18 cellular contexts compared by ENCODE assay signal in genomic region chr9:135015565-135015964, GRCh38.
DNase-seq lines count a peak whose midpoint lies in the region; ATAC-seq and TF ChIP-seq lines count a peak whose summit lies in the region.
"Had no signal": no experiment of that assay in that cellular context is flagged by ENCODE, and none has a peak within 500 bp of the region (broad histone marks: within the 10 kb centered on the region; RNA-seq: fewer than 3 reads in every experiment).

No MANE protein-coding gene starts in this region.

- H3K27ac ChIP-seq in RWPE2 (ENCODE audit: poor library complexity, severe bottlenecking) (no peak overlapping the region), neural progenitor cell (no peak overlapping the region)

- no peaks in the 10 kb centered on the region for H3K79me2 ChIP-seq in neural progenitor cell (ENCODE audit: low read depth)

- no peaks in the 10 kb centered on the region for H3K27me3 ChIP-seq in RWPE2 (ENCODE audit: insufficient read depth, poor library complexity, severe bottlenecking)
- no peaks in the 10 kb centered on the region for H3K27me3 ChIP-seq in neural progenitor cell
- H3K27me3 ChIP-seq: BE2C had no signal

- H3F3A ChIP-seq in neural progenitor cell (ENCODE audit: low read depth) = no peaks in the 10 kb centered on the region

- H3K36me3 ChIP-seq in RWPE2 (ENCODE audit: low read depth) (no peaks in the 10 kb centered on the region), neural progenitor cell (no peaks in the 10 kb centered on the region)
- H3K36me3 ChIP-seq: BE2C had no signal

- no peak overlapping the region for H3K4me3 ChIP-seq in RWPE2 (ENCODE audit: severe bottlenecking)
- H3K4me3 ChIP-seq in neural progenitor cell = no peak overlapping the region
- H3K4me3 ChIP-seq: GM23338, K562 had no signal

- no peak overlapping the region for H3K4me2 ChIP-seq in neural progenitor cell
- H3K4me2 ChIP-seq: GM23338 had no signal

- no peak overlapping the region for H3K9ac ChIP-seq in neural progenitor cell

- H3K4me3 Mint-ChIP-seq in glutamatergic neuron (ENCODE audit: unreplicated experiment) = no peak overlapping the region
- no peak overlapping the region for H3K4me3 Mint-ChIP-seq in neural progenitor cell
- no peak overlapping the region for H3K4me3 Mint-ChIP-seq in type B pancreatic cell
- H3K4me3 Mint-ChIP-seq: CD14-positive monocyte; CD4-positive, alpha-beta memory T cell; GM23338; HFFc6 had no signal

- peaks cover 5% of the 10 kb centered on the region for H3K36me3 Mint-ChIP-seq in glutamatergic neuron (ENCODE audit: unreplicated experiment)
- no peaks in the 10 kb centered on the region for H3K36me3 Mint-ChIP-seq in neural progenitor cell
- no peaks in the 10 kb centered on the region for H3K36me3 Mint-ChIP-seq in type B pancreatic cell
- H3K36me3 Mint-ChIP-seq: CD14-positive monocyte; CD4-positive, alpha-beta memory T cell had no signal

- H3K27me3 Mint-ChIP-seq in glutamatergic neuron (ENCODE audit: unreplicated experiment) (peaks cover 10% of the 10 kb centered on the region), neural progenitor cell (ENCODE audit: insufficient read depth, low read depth) (peaks cover 19% of the 10 kb centered on the region), type B pancreatic cell (peaks cover 13% of the 10 kb centered on the region)

- peak overlapping the region; percentile 26 for H3K27ac Mint-ChIP-seq in glutamatergic neuron (ENCODE audit: unreplicated experiment)
- H3K27ac Mint-ChIP-seq in neural progenitor cell = peak overlapping the region; percentile 92
- H3K27ac Mint-ChIP-seq in type B pancreatic cell = peak overlapping the region; percentile 52
- H3K27ac Mint-ChIP-seq: CD4-positive, alpha-beta memory T cell; GM23338; HFFc6 had no signal

- H3K9me3 ChIP-seq in RWPE2 (ENCODE audit: severe bottlenecking) = no peaks in the 10 kb centered on the region
- H3K9me3 ChIP-seq in neural progenitor cell (ENCODE audit: low read depth) = no peaks in the 10 kb centered on the region
- H3K9me3 ChIP-seq: BE2C had no signal

- no peak overlapping the region for H2AFZ ChIP-seq in neural progenitor cell (replicated peaks)
- H2AFZ ChIP-seq: GM23338 had no signal

- DNase-seq in RWPE2 (ENCODE audit: low spot score) (peak; percentile 10), glutamatergic neuron (no peak), neural progenitor cell (ENCODE audit: low spot score) (no peak), type B pancreatic cell (ENCODE audit: extremely low spot score, unreplicated experiment) (no peak)
- no peak for DNase-seq in activated CD8-positive, alpha-beta memory T cell treated with anti-CD3 and anti-CD28 coated beads, Interleukin-2, amount 50 U/mL, for 48 hours
- DNase-seq: ACHN; BE2C; CD4-positive, alpha-beta memory T cell; DMS153; GDM1; HFFc6; IMR-90 had no signal

- peaks cover 2% of the 10 kb centered on the region for H3K4me1 Mint-ChIP-seq in glutamatergic neuron (ENCODE audit: low read depth, unreplicated experiment)
- no peaks in the 10 kb centered on the region for H3K4me1 Mint-ChIP-seq in neural progenitor cell
- peaks cover 12% of the 10 kb centered on the region for H3K4me1 Mint-ChIP-seq in type B pancreatic cell (ENCODE audit: unreplicated experiment)
- H3K4me1 Mint-ChIP-seq: CD14-positive monocyte; CD4-positive, alpha-beta memory T cell had no signal

- H4K20me1 ChIP-seq in neural progenitor cell (ENCODE audit: low read depth) = no peaks in the 10 kb centered on the region

- peaks cover 8% of the 10 kb centered on the region for H3K4me1 ChIP-seq in RWPE2 (ENCODE audit: insufficient read depth, poor library complexity, severe bottlenecking)
- H3K4me1 ChIP-seq in neural progenitor cell = peaks cover 5% of the 10 kb centered on the region
- H3K4me1 ChIP-seq: BE2C had no signal

- H3K9me3 Mint-ChIP-seq in glutamatergic neuron (ENCODE audit: unreplicated experiment) (peaks cover 9% of the 10 kb centered on the region), neural progenitor cell (no peaks in the 10 kb centered on the region), type B pancreatic cell (no peaks in the 10 kb centered on the region)
- H3K9me3 Mint-ChIP-seq: CD4-positive, alpha-beta memory T cell; HFFc6 had no signal

- TF ChIP-seq CTCF in RWPE2 (IDR thresholded peaks at IDR 0.05; ENCODE audit: poor library complexity, severe bottlenecking) (no peak), glutamatergic neuron (IDR thresholded peaks at IDR 0.05; ENCODE audit: partially characterized antibody, unreplicated experiment) (no peak), neural progenitor cell (IDR thresholded peaks at IDR 0.05) (no peak), type B pancreatic cell (conservative IDR thresholded peaks at IDR 0.05) (no peak)

- ATAC-seq in RWPE2 (ENCODE audit: low read depth) (no peak), HG03342 (IDR thresholded peaks at IDR 0.05; ENCODE audit: unreplicated experiment) (no peak), HG03045 (IDR thresholded peaks at IDR 0.05; ENCODE audit: unreplicated experiment) (no peak)
- ATAC-seq: GM23338, HCT116, K562 had no signal

Comparison
In these comparisons a context has a peak if more than half of its experiments do, and no peak if none do; other contexts are left out.
1. H3K27ac Mint-ChIP-seq: peak in every context shown above with its lines; median percentile 92 in neural progenitor cell; 52 in type B pancreatic cell; 26 in glutamatergic neuron.